Comparison of ENCODE assay signal across 32 cellular contexts in the genomic region with DNA sequence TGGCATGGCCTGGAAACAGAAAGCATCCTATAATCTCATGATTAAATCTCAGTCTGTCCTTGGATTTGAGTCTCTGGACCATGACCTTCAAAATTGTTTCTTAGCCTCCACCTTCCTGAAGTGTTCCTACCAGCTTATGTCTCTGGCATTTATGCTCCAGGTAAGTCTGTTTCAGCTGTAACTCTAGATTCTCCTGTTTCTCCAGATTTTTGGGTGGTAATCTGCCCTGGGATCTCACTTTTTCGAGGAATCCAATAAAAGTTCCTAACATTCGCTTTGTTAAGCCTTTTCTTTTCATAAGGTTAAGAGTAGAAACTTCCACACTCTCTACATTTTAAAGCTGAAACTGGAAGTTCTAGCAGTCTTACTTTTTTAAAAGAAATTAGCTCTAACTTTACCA.
"Had no signal": no experiment of that assay in that cellular context is flagged by ENCODE, and none has a peak within 500 bp of the region (broad histone marks: within the 10 kb centered on the region; RNA-seq: fewer than 3 reads in every experiment).

No MANE protein-coding gene starts in this region.

- H3K9me3 ChIP-seq: ovary, psoas muscle, spleen, suprapubic skin, testis, tibial artery, upper lobe of left lung, vagina had no signal

- H3K27me3 Mint-ChIP-seq: naive thymus-derived CD4-positive, alpha-beta T cell; natural killer cell treated with Interleukin-12 subunit alpha and Interleukin-12 subunit beta and Interleukin-15 and Interleukin-18, amount 100 ng/mL, for 72 hours; progenitor cell of endocrine pancreas; stimulated activated memory B cell treated with anti-CD40 and anti-IgM and Interleukin-4, amounts not matched to agents 10 μg/mL and 1 μg/mL and 100 μg/mL, for 72 hours; stimulated activated naive CD8-positive, alpha-beta T cell treated with anti-CD3 and anti-CD28 coated beads, Interleukin-15, amount 100 ng/mL, for 72 hours had no signal

- H3K9me3 Mint-ChIP-seq: stimulated activated naive CD8-positive, alpha-beta T cell treated with anti-CD3 and anti-CD28 coated beads, Interleukin-15, amount 100 ng/mL, for 72 hours had no signal

- H3K36me3 Mint-ChIP-seq: naive thymus-derived CD4-positive, alpha-beta T cell; natural killer cell treated with Interleukin-12 subunit alpha and Interleukin-12 subunit beta and Interleukin-15 and Interleukin-18, amount 100 ng/mL, for 72 hours; stimulated activated memory B cell treated with anti-CD40 and anti-IgM and Interleukin-4, amounts not matched to agents 10 μg/mL and 1 μg/mL and 100 μg/mL, for 72 hours had no signal

- H3K79me2 ChIP-seq: parathyroid adenoma had no signal

- H3K27me3 ChIP-seq: ovary, spleen, suprapubic skin, testis, tibial artery, transverse colon, upper lobe of left lung, vagina had no signal

- ATAC-seq: naive thymus-derived CD4-positive, alpha-beta T cell; natural killer cell treated with Interleukin-12 subunit alpha and Interleukin-12 subunit beta and Interleukin-15 and Interleukin-18, amount 100 ng/mL, for 72 hours; psoas muscle; right cardiac atrium; sciatic nerve; stimulated activated memory B cell treated with anti-CD40 and anti-IgM and Interleukin-4, amounts not matched to agents 10 μg/mL and 1 μg/mL and 100 μg/mL, for 72 hours; stimulated activated naive CD8-positive, alpha-beta T cell treated with anti-CD3 and anti-CD28 coated beads, Interleukin-15, amount 100 ng/mL, for 72 hours; stimulated activated naive CD8-positive, alpha-beta T cell treated with anti-CD3 and anti-CD28 coated beads, Interleukin-15, Interleukin-2, amounts not matched to agents 100 U/mL and 50 U/mL, for 24 hours had no signal

- H3K27ac ChIP-seq: ovary, parathyroid adenoma, psoas muscle, skin epidermis, spleen, suprapubic skin, testis, tibial artery, transverse colon, upper lobe of left lung, vagina had no signal

- FAIRE-seq: urothelium cell line had no signal

- H3K4me3 ChIP-seq: ovary, psoas muscle, skin epidermis, smooth muscle cell, spleen, suprapubic skin, testis, tibial artery, transverse colon, upper lobe of left lung, vagina had no signal

- H3K36me3 ChIP-seq: ovary, spleen, suprapubic skin, tibial artery, transverse colon, upper lobe of left lung, vagina had no signal

- H3K4me1 Mint-ChIP-seq: naive thymus-derived CD4-positive, alpha-beta T cell; stimulated activated memory B cell treated with anti-CD40 and anti-IgM and Interleukin-4, amounts not matched to agents 10 μg/mL and 1 μg/mL and 100 μg/mL, for 72 hours; stimulated activated naive CD8-positive, alpha-beta T cell treated with anti-CD3 and anti-CD28 coated beads, Interleukin-15, amount 100 ng/mL, for 72 hours had no signal

- H3K27ac Mint-ChIP-seq: naive thymus-derived CD4-positive, alpha-beta T cell; natural killer cell treated with Interleukin-12 subunit alpha and Interleukin-12 subunit beta and Interleukin-15 and Interleukin-18, amount 100 ng/mL, for 72 hours; nephron progenitor cell; progenitor cell of endocrine pancreas; stimulated activated memory B cell treated with anti-CD40 and anti-IgM and Interleukin-4, amounts not matched to agents 10 μg/mL and 1 μg/mL and 100 μg/mL, for 72 hours; stimulated activated naive CD8-positive, alpha-beta T cell treated with anti-CD3 and anti-CD28 coated beads, Interleukin-15, amount 100 ng/mL, for 72 hours had no signal

- H3K9ac ChIP-seq: parathyroid adenoma had no signal

- DNase-seq: naive thymus-derived CD4-positive, alpha-beta T cell; nephron progenitor cell; occipital lobe; ovary; posterior cingulate gyrus; psoas muscle; right cardiac atrium; spleen; stimulated activated CD4-positive, alpha-beta T cell treated with anti-CD3 and anti-CD28 coated beads, Interleukin-12 subunit alpha, Interleukin-12 subunit beta, amount 100 ng/mL, for 4 hours; stimulated activated CD4-positive, alpha-beta T cell treated with anti-CD3 and anti-CD28 coated beads, Interleukin-1b, Interleukin-23, amount 100 ng/mL, for 48 hours; stimulated activated CD4-positive, alpha-beta T cell treated with anti-CD3 and anti-CD28 coated beads, Interleukin-4, amount 100 ng/mL, for 1 hour; stimulated activated CD4-positive, alpha-beta T cell treated with anti-CD3 and anti-CD28 coated beads, Interleukin-4, amount 100 ng/mL, for 4 hours; stimulated activated CD8-positive, alpha-beta memory T cell treated with anti-CD3 and anti-CD28 coated beads, Interleukin-4, amount 100 ng/mL, for 48 hours; stimulated activated naive CD4-positive, alpha-beta T cell; stimulated activated naive CD8-positive, alpha-beta T cell treated with anti-CD3 and anti-CD28 coated beads, Interleukin-15, amount 100 ng/mL, for 72 hours; stimulated activated naive CD8-positive, alpha-beta T cell treated with anti-CD3 and anti-CD28 coated beads, Interleukin-15, Interleukin-2, amounts not matched to agents 100 U/mL and 50 U/mL, for 24 hours; substantia nigra; testis; tibial artery; transverse colon; upper lobe of left lung had no signal

- H3K4me1 ChIP-seq: parathyroid adenoma, psoas muscle, spleen, suprapubic skin, testis, tibial artery, transverse colon, upper lobe of left lung, vagina had no signal

- H2AFZ ChIP-seq: parathyroid adenoma had no signal

- H3K4me3 Mint-ChIP-seq: naive thymus-derived CD4-positive, alpha-beta T cell; natural killer cell treated with Interleukin-12 subunit alpha and Interleukin-12 subunit beta and Interleukin-15 and Interleukin-18, amount 100 ng/mL, for 72 hours; nephron progenitor cell; neural crest cell; stimulated activated memory B cell treated with anti-CD40 and anti-IgM and Interleukin-4, amounts not matched to agents 10 μg/mL and 1 μg/mL and 100 μg/mL, for 72 hours; stimulated activated naive CD8-positive, alpha-beta T cell treated with anti-CD3 and anti-CD28 coated beads, Interleukin-15, amount 100 ng/mL, for 72 hours had no signal

- H3K4me2 ChIP-seq: smooth muscle cell had no signal
